In the genomic region with DNA sequence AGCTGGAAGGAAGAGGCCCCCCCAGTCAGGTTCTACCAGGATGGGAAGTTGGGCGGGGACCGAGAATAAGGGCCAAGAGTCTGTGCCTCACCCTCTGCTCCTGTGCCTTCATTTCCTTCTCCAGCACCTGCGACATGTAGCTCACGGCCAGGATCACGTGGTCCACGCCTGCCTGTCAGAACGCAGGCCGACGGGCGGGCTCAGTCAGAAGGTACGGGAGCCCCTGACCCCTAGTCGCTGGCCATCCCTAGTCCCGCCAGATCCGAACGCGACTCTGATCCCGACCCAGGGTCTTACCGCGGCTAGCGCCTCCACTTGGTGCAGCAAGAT, we compare ENCODE assay signal across 8 cellular contexts.
DNase-seq lines count a peak whose midpoint lies in the region.

No MANE protein-coding gene starts in this region.

- DNase-seq in NCI-H2107 treated with DMSO at 0.1 percent for 48 hours (lab: John Stamatoyannopoulos, UW; ENCODE audit: unreplicated experiment), result peak; percentile 2
- no peak for DNase-seq in NCI-H2107 (lab: John Stamatoyannopoulos, UW)
- peak; percentile 64 for DNase-seq in NCI-H2029 (lab: John Stamatoyannopoulos, UW)
- DNase-seq in activated T-cell treated with anti-CD3 and anti-CD28 coated beads for 1 hour (ENCODE audit: low read depth), result peak; percentile 37
- peak; percentile 26 for DNase-seq in epithelial cell of prostate (ENCODE audit: low read depth, low spot score)
- peak; percentile 32 to 62 (median 54) for DNase-seq in stimulated activated naive CD4-positive, alpha-beta T cell (lab: John Stamatoyannopoulos, UW)
- DNase-seq in superior temporal gyrus (ENCODE audit: extremely low spot score), result no peak

- peaks cover 29 to 40% of the 10 kb centered on the region in 2 donors for H3K36me3 ChIP-seq in muscle layer of duodenum (ENCODE audit: control insufficient read depth in 1 of 2, insufficient read depth in 2 of 2, low read length in 2 of 2)

- H3K9me3 ChIP-seq in muscle layer of duodenum (ENCODE audit: control insufficient read depth in 1 of 2, low read length in 2 of 2), result no peaks in the 10 kb centered on the region

- H3K4me3 ChIP-seq in muscle layer of duodenum (ENCODE audit: low read depth in 1 of 2, low read length in 2 of 2), result peak overlapping the region; percentile 91 to 98

- no peaks in the 10 kb centered on the region for H3K27me3 ChIP-seq in muscle layer of duodenum (ENCODE audit: low read depth, low read length)

- H3K27ac ChIP-seq in epithelial cell of prostate, result peak overlapping the region; percentile 85
- peak overlapping the region; percentile 93 for H3K27ac ChIP-seq in muscle layer of duodenum (ENCODE audit: low read length)

- peaks cover 3 to 29% of the 10 kb centered on the region in 2 donors for H3K4me1 ChIP-seq in muscle layer of duodenum (ENCODE audit: control insufficient read depth in 1 of 2, insufficient read depth in 2 of 2, low read length in 2 of 2)

Comparison
In these comparisons a context has a peak if more than half of its experiments do, and no peak if none do; other contexts are left out.
1. DNase-seq: peak in NCI-H2107 treated with DMSO at 0.1 percent for 48 hours (single experiment), NCI-H2029 (single experiment), activated T-cell treated with anti-CD3 and anti-CD28 coated beads for 1 hour (single experiment), epithelial cell of prostate (single experiment) and stimulated activated naive CD4-positive, alpha-beta T cell (6 of 6); none in NCI-H2107 (single experiment) and superior temporal gyrus (single experiment).